In the genomic region with DNA sequence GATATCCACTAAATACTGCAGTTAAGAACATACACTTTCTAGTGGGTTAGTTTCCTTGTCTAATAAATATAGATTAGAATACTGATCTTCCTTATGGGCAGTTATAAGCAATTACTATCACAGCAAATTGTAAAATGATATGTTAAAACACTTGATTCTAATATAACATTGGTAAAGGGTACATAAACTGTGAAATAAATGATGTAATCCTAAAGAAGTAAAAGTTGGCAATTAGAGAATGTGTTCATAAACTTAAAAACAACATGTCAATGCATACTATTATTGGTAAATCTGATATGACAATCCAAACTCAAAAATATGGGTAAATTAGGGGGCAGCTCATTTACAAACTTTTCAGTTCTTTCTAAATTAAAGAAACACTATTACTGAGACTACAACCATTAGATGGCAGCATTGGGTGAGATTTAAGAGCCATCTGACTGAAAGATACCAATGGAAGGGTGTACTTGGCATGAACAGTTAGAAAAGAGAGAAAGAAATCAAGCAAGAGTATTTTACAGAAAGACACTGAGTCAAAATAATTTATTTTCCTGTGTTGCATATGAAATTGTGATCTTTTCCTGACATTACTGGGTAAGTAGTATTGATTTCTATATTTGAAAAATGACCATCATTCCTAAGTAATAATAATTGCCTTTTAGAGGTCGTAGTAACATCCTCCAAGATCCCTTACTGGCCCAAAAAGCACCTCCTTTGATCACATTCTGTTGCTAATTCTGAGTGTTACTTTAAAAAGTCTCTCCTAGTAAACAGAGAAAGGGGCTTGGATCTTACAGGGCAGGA, we compare ENCODE assay signal across 9 cellular contexts.
A peak's percentile ranks its signal among the peaks of the same experiment; 100 is the strongest.
DNase-seq lines count a peak whose midpoint lies in the region; ATAC-seq and TF ChIP-seq lines count a peak whose summit lies in the region.
"Had no signal": no experiment of that assay in that cellular context is flagged by ENCODE, and none has a peak within 500 bp of the region (broad histone marks: within the 10 kb centered on the region; RNA-seq: fewer than 3 reads in every experiment).

No MANE protein-coding gene starts in this region.

- H3K4me1 Mint-ChIP-seq in activated T-helper 1 cell treated with anti-CD3 and anti-CD28 coated beads, Interleukin-12 subunit alpha, Interleukin-12 subunit beta, Interleukin-2, Interleukin-4 antibody, amounts not matched to agents 30 ng/mL and 10 ng/mL and 1 ng/mL, durations not matched to agents 14 hours and 24 hours and 36 hours (ENCODE audit: low read depth), result peaks cover 7% of the 10 kb centered on the region

- TF ChIP-seq POLR2A in spleen (IDR thresholded peaks at IDR 0.05), result no peak

- no peaks in the 10 kb centered on the region for H3K9me3 ChIP-seq in spleen
- H3K9me3 ChIP-seq: SJSA1 had no signal

- H3K4me1 ChIP-seq in spleen, result peaks cover 0 to 8% (median 0%) of the 10 kb centered on the region in 6 donors
- H3K4me1 ChIP-seq: SJSA1 had no signal

- peak; percentile 80 for DNase-seq in DMS 273 (lab: John Stamatoyannopoulos, UW; ENCODE audit: unreplicated experiment)
- DNase-seq in NCI-H524 treated with DMSO at 0.1 percent for 48 hours (lab: John Stamatoyannopoulos, UW), result peak; percentile 19
- peak; percentile 74 for DNase-seq in astrocyte of the cerebellum (ENCODE audit: low read depth)
- DNase-seq in hepatic stellate cell (ENCODE audit: low spot score), result peak; percentile 40
- DNase-seq in spleen, result no peak
- DNase-seq in activated T-helper 1 cell treated with anti-CD3 and anti-CD28 coated beads, Interleukin-12 subunit alpha, Interleukin-12 subunit beta, Interleukin-2, Interleukin-4 antibody, amounts not matched to agents 30 ng/mL and 10 ng/mL and 1 ng/mL, durations not matched to agents 14 hours and 24 hours and 36 hours (ENCODE audit: low spot score), result no peak
- no peak for DNase-seq in OCI-M2 (lab: John Stamatoyannopoulos, UW; ENCODE audit: unreplicated experiment)

- TF ChIP-seq CTCF in astrocyte of the cerebellum (IDR thresholded peaks at IDR 0.05; ENCODE audit: low read depth, low read length, missing control alignments) (peak; percentile 31), spleen (IDR thresholded peaks at IDR 0.05 in 8 of 11, conservative IDR thresholded peaks at IDR 0.05 in 3 of 11) (peak in 10 of 11 experiments; percentile 35 to 74 (median 56))

- H3K27ac ChIP-seq in spleen, result peak overlapping the region in 1 of 8 donors; percentile 16
- H3K27ac ChIP-seq: SJSA1 had no signal

- in situ Hi-C loops in astrocyte of the cerebellum (cut with HindIII; ENCODE audit: low sequenced_read_pairs), result no loop called here

- H3K4me3 Mint-ChIP-seq in activated T-helper 1 cell treated with anti-CD3 and anti-CD28 coated beads, Interleukin-12 subunit alpha, Interleukin-12 subunit beta, Interleukin-2, Interleukin-4 antibody, amounts not matched to agents 30 ng/mL and 10 ng/mL and 1 ng/mL, durations not matched to agents 14 hours and 24 hours and 36 hours, result no peak overlapping the region

- no peaks in the 10 kb centered on the region for H3K9me3 Mint-ChIP-seq in activated T-helper 1 cell treated with anti-CD3 and anti-CD28 coated beads, Interleukin-12 subunit alpha, Interleukin-12 subunit beta, Interleukin-2, Interleukin-4 antibody, amounts not matched to agents 30 ng/mL and 10 ng/mL and 1 ng/mL, durations not matched to agents 14 hours and 24 hours and 36 hours

- no peak overlapping the region for H3K27ac Mint-ChIP-seq in activated T-helper 1 cell treated with anti-CD3 and anti-CD28 coated beads, Interleukin-12 subunit alpha, Interleukin-12 subunit beta, Interleukin-2, Interleukin-4 antibody, amounts not matched to agents 30 ng/mL and 10 ng/mL and 1 ng/mL, durations not matched to agents 14 hours and 24 hours and 36 hours

- WGBS in spleen, 5 donors, result 95 to 97% (median 97%) methylated on average over 1 of the region's 1 CpG

- H3K4me3 ChIP-seq in astrocyte of the cerebellum (ENCODE audit: low read depth, low read length) (no peak overlapping the region), spleen (no peak overlapping the region)
- H3K4me3 ChIP-seq: SJSA1 had no signal

- intact Hi-C loops in spleen (cut with DNase I; ENCODE audit: low total_unique reads), result loop anchor here (5.0 kb wide), 2 partner anchors 56 to 151 kb away; a partner anchor contains a TSS
- intact Hi-C loops in activated T-helper 1 cell treated with anti-CD3 and anti-CD28 coated beads, Interleukin-12 subunit alpha, Interleukin-12 subunit beta, Interleukin-2, Interleukin-4 antibody, amounts not matched to agents 30 ng/mL and 10 ng/mL and 1 ng/mL, durations not matched to agents 14 hours and 24 hours and 36 hours (cut with micrococcal nuclease), result loop anchor here (1.0 to 5.0 kb wide), 5 partner anchors 55 to 261 kb away; a partner anchor contains a TSS

- H3K36me3 Mint-ChIP-seq in activated T-helper 1 cell treated with anti-CD3 and anti-CD28 coated beads, Interleukin-12 subunit alpha, Interleukin-12 subunit beta, Interleukin-2, Interleukin-4 antibody, amounts not matched to agents 30 ng/mL and 10 ng/mL and 1 ng/mL, durations not matched to agents 14 hours and 24 hours and 36 hours (ENCODE audit: low read depth), result peaks cover 22% of the 10 kb centered on the region

- no peaks in the 10 kb centered on the region for H3K27me3 Mint-ChIP-seq in activated T-helper 1 cell treated with anti-CD3 and anti-CD28 coated beads, Interleukin-12 subunit alpha, Interleukin-12 subunit beta, Interleukin-2, Interleukin-4 antibody, amounts not matched to agents 30 ng/mL and 10 ng/mL and 1 ng/mL, durations not matched to agents 14 hours and 24 hours and 36 hours (ENCODE audit: insufficient read depth)

- no peaks in the 10 kb centered on the region for H3K27me3 ChIP-seq in spleen (replicated peaks in 1 of 7)
- H3K27me3 ChIP-seq: SJSA1 had no signal

- ATAC-seq in HG02610 (IDR thresholded peaks at IDR 0.05; ENCODE audit: unreplicated experiment), result peak; percentile 48

- peaks cover 0 to 99% (median 65%) of the 10 kb centered on the region in 6 donors for H3K36me3 ChIP-seq in spleen

Comparison
In these comparisons a context has a peak if more than half of its experiments do, and no peak if none do; other contexts are left out.
1. DNase-seq: peak in DMS 273 (single experiment), NCI-H524 treated with DMSO at 0.1 percent for 48 hours (single experiment), astrocyte of the cerebellum (single experiment) and hepatic stellate cell (single experiment); none in spleen (single experiment), activated T-helper 1 cell treated with anti-CD3 and anti-CD28 coated beads, Interleukin-12 subunit alpha, Interleukin-12 subunit beta, Interleukin-2, Interleukin-4 antibody, amounts not matched to agents 30 ng/mL and 10 ng/mL and 1 ng/mL, durations not matched to agents 14 hours and 24 hours and 36 hours (single experiment) and OCI-M2 (single experiment).